In genomic region chr17:58082870-58083490, GRCh38 we compare ENCODE assay signal across 8 cellular contexts. TPM values are rescaled to one million over a fixed set of nuclear protein-coding genes. Genes with fewer than 3 reads are reported as not detected.
DNase-seq lines count a peak whose midpoint lies in the region; ATAC-seq, FAIRE-seq and TF ChIP-seq lines count a peak whose summit lies in the region.

Gene DYNLL2, plus strand, starts transcription at chr17:58083419. Its CDS starts 3,672 bp downstream, at chr17:58087091.

- peak within 1 kb of the TSS; percentile 91 for H3K4me3 ChIP-seq in right cardiac atrium (ENCODE audit: low read length)

- H3K4me1 ChIP-seq in right cardiac atrium (ENCODE audit: control insufficient read depth, insufficient read depth, low read length): peaks cover 7% of the 10 kb centered on the region

- intact Hi-C loops in T-helper 2 cell treated with Interferon-gamma antibody and Interleukin-4, amounts not matched to agents 100 ng/mL and 5 ng/mL, for 36 hours (cut with micrococcal nuclease): loop anchor here (1.0 to 10.0 kb wide), 3 partner anchors 233 to 1251 kb away; partner anchors contain the start of genes AKAP1, C17orf67, DGKE and MRPS23
- intact Hi-C loops in right cardiac atrium (cut with DNase I): loop anchor here (5.0 to 10.0 kb wide), 4 partner anchors 76 to 228 kb away; partner anchors contain the start of genes SRSF1 (in 4 of the 4) and MRPS23 (in 1 of the 4)

- peak; percentile 79 for ATAC-seq in HG02870 (IDR thresholded peaks at IDR 0.05; ENCODE audit: unreplicated experiment)
- ATAC-seq in right cardiac atrium: peak; percentile 95

- no peaks in the 10 kb centered on the region for H3K27me3 ChIP-seq in right cardiac atrium (ENCODE audit: control insufficient read depth, insufficient read depth)

- no peaks in the 10 kb centered on the region for H3K9me3 ChIP-seq in right cardiac atrium (ENCODE audit: control insufficient read depth, low read length)

- DNase-seq in GM12892 (ENCODE audit: insufficient read length) (peak; percentile 85), NCI-H1694 treated with DMSO at 0.1 percent for 48 hours (lab: John Stamatoyannopoulos, UW) (peak; percentile 78), anterior cingulate cortex (lab: John Stamatoyannopoulos, UW) (peak in 56 of 58 donors; percentile 35 to 90 (median 80)), right cardiac atrium (peak; percentile 96 to 98 (median 98)), pulmonary artery endothelial cell (ENCODE audit: low read depth, low spot score) (peak; percentile 59), urothelium cell line (ENCODE audit: low spot score) (peak; percentile 100)

- no peak for TF ChIP-seq POLR2A in GM12892 (IDR thresholded peaks at IDR 0.05; ENCODE audit: low read depth, low read length)

- H3K27ac ChIP-seq in right cardiac atrium (ENCODE audit: low read length): peak within 1 kb of the TSS; percentile 97

- under 1% methylated on average over 45 of the region's 45 CpGs for WGBS in right cardiac atrium

- peak; percentile 91 for FAIRE-seq in GM12892 (lab: Jason Lieb, UNC)
- FAIRE-seq in urothelium cell line (lab: Jason Lieb, UNC): peak; percentile 77

RNA-seq across cellular contexts. Expression of gene DYNLL2, which starts in this region (rescaled TPM):
- polyA plus RNA-seq in GM12892 (2012; ENCODE audit: missing spikeins): 17.7 TPM
- 34.9 and 35.8 TPM in 2 replicates for total RNA-seq in T-helper 2 cell treated with Interferon-gamma antibody and Interleukin-4, amounts not matched to agents 100 ng/mL and 5 ng/mL, for 36 hours
- 10 to 100 TPM; 58.1 to 73.0 (median 67.4) TPM for total RNA-seq in right cardiac atrium
- polyA plus RNA-seq in right cardiac atrium: 73.4 TPM
- 11.9 and 20.5 TPM in 2 replicates for total RNA-seq in pulmonary artery endothelial cell

Comparison
In these comparisons a context has a peak if more than half of its experiments do, and no peak if none do; other contexts are left out.
1. Peak in every context shown above with its lines: DNase-seq, ATAC-seq, H3K4me3 ChIP-seq and H3K27ac ChIP-seq.